18 cellular contexts compared by ENCODE assay signal in the genomic region with DNA sequence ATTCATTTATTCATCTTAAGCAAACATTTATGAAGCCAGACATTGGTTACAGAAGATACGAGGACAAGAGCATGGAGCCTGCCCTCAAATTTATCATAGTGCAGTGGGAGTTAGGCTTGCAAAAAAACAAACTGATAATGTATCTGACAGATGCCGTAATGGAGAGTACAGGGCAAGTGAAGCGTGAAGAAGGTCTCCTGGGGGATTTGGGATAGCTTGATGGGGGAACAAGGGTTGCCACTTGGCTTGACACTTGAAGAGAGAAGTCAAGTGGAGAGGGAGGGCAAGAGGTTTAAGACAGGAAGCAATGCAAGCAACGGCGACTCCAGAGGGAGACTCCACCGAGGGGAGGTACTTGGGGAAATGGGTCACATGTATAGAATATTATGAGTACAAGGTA.
"Had no signal": no experiment of that assay in that cellular context is flagged by ENCODE, and none has a peak within 500 bp of the region (broad histone marks: within the 10 kb centered on the region; RNA-seq: fewer than 3 reads in every experiment).

No MANE protein-coding gene starts in this region.

- H3K4me3 ChIP-seq: right lobe of liver, smooth muscle cell, upper lobe of right lung had no signal

- H3K27me3 Mint-ChIP-seq: activated T-cell treated with anti-CD3 and anti-CD28 coated beads, Interleukin-2, amount 50 U/mL, for 24 hours; progenitor cell of endocrine pancreas; stimulated activated naive CD8-positive, alpha-beta T cell treated with anti-CD3 and anti-CD28 coated beads, Interleukin-15, amount 100 ng/mL, for 72 hours had no signal

- H3K27me3 ChIP-seq: foreskin keratinocyte, right lobe of liver, upper lobe of right lung had no signal

- H3K27ac Mint-ChIP-seq: activated CD4-positive, alpha-beta memory T cell treated with anti-CD3 and anti-CD28 coated beads for 36 hours; activated CD4-positive, alpha-beta T cell treated with anti-CD3 and anti-CD28 coated beads for 36 hours; activated CD8-positive, alpha-beta memory T cell treated with anti-CD3 and anti-CD28 coated beads, Interleukin-2, amount 10 ng/mL, durations not matched to agents 7 days and 5 days; activated T-cell treated with anti-CD3 and anti-CD28 coated beads, Interleukin-2, amount 50 U/mL, for 24 hours; effector memory CD8-positive, alpha-beta T cell; natural killer cell treated with Interleukin-12 subunit alpha and Interleukin-12 subunit beta and Interleukin-15 and Interleukin-18, amount 100 ng/mL, for 72 hours; progenitor cell of endocrine pancreas; stimulated activated naive CD8-positive, alpha-beta T cell treated with anti-CD3 and anti-CD28 coated beads, Interleukin-15, amount 100 ng/mL, for 72 hours had no signal

- H3K9me3 ChIP-seq: right lobe of liver, upper lobe of right lung had no signal

- H3K4me1 Mint-ChIP-seq: activated CD4-positive, alpha-beta T cell treated with anti-CD3 and anti-CD28 coated beads for 36 hours; activated CD8-positive, alpha-beta memory T cell treated with anti-CD3 and anti-CD28 coated beads, Interleukin-2, amount 10 ng/mL, durations not matched to agents 7 days and 5 days; stimulated activated naive CD8-positive, alpha-beta T cell treated with anti-CD3 and anti-CD28 coated beads, Interleukin-15, amount 100 ng/mL, for 72 hours had no signal

- DNase-seq: activated CD4-positive, alpha-beta memory T cell treated with anti-CD3 and anti-CD28 coated beads for 36 hours; activated CD4-positive, alpha-beta T cell treated with anti-CD3 and anti-CD28 coated beads for 36 hours; activated CD8-positive, alpha-beta memory T cell treated with anti-CD3 and anti-CD28 coated beads, Interleukin-2, amount 10 ng/mL, durations not matched to agents 7 days and 5 days; activated effector memory CD4-positive, alpha-beta T cell treated with Interleukin-2 at 50 U/mL for 16 hours; activated naive CD4-positive, alpha-beta T cell treated with anti-CD3 and anti-CD28 coated beads, Interleukin-2, amount 50 U/mL, for 16 hours; activated T-cell treated with anti-CD3 and anti-CD28 coated beads, Interleukin-2, amount 50 U/mL, for 24 hours; dermis blood vessel endothelial cell; effector memory CD8-positive, alpha-beta T cell; foreskin keratinocyte; head of caudate nucleus; kidney glomerular epithelial cell; occipital lobe; right lobe of liver; stimulated activated naive CD8-positive, alpha-beta T cell treated with anti-CD3 and anti-CD28 coated beads, Interleukin-15, amount 100 ng/mL, for 72 hours; upper lobe of right lung had no signal

- H3K4me2 ChIP-seq: smooth muscle cell had no signal

- H3K36me3 ChIP-seq: right lobe of liver, upper lobe of right lung had no signal

- H3K36me3 Mint-ChIP-seq: activated CD4-positive, alpha-beta memory T cell treated with anti-CD3 and anti-CD28 coated beads for 36 hours; activated CD8-positive, alpha-beta memory T cell treated with anti-CD3 and anti-CD28 coated beads, Interleukin-2, amount 10 ng/mL, durations not matched to agents 7 days and 5 days; natural killer cell treated with Interleukin-12 subunit alpha and Interleukin-12 subunit beta and Interleukin-15 and Interleukin-18, amount 100 ng/mL, for 72 hours had no signal

- H3K9me3 Mint-ChIP-seq: activated CD4-positive, alpha-beta memory T cell treated with anti-CD3 and anti-CD28 coated beads for 36 hours; activated T-cell treated with anti-CD3 and anti-CD28 coated beads, Interleukin-2, amount 50 U/mL, for 24 hours; effector memory CD8-positive, alpha-beta T cell; natural killer cell treated with Interleukin-12 subunit alpha and Interleukin-12 subunit beta and Interleukin-15 and Interleukin-18, amount 100 ng/mL, for 72 hours; stimulated activated naive CD8-positive, alpha-beta T cell treated with anti-CD3 and anti-CD28 coated beads, Interleukin-15, amount 100 ng/mL, for 72 hours had no signal

- ATAC-seq: activated CD4-positive, alpha-beta T cell treated with anti-CD3 and anti-CD28 coated beads for 36 hours; activated CD8-positive, alpha-beta memory T cell treated with anti-CD3 and anti-CD28 coated beads, Interleukin-2, amount 10 ng/mL, durations not matched to agents 7 days and 5 days; effector memory CD8-positive, alpha-beta T cell; foreskin keratinocyte; natural killer cell treated with Interleukin-12 subunit alpha and Interleukin-12 subunit beta and Interleukin-15 and Interleukin-18, amount 100 ng/mL, for 72 hours; right lobe of liver; stimulated activated naive CD8-positive, alpha-beta T cell treated with anti-CD3 and anti-CD28 coated beads, Interleukin-15, amount 100 ng/mL, for 72 hours; upper lobe of right lung had no signal

- H3K4me3 Mint-ChIP-seq: activated CD4-positive, alpha-beta memory T cell treated with anti-CD3 and anti-CD28 coated beads for 36 hours; activated CD4-positive, alpha-beta T cell treated with anti-CD3 and anti-CD28 coated beads for 36 hours; activated CD8-positive, alpha-beta memory T cell treated with anti-CD3 and anti-CD28 coated beads, Interleukin-2, amount 10 ng/mL, durations not matched to agents 7 days and 5 days; activated T-cell treated with anti-CD3 and anti-CD28 coated beads, Interleukin-2, amount 50 U/mL, for 24 hours; effector memory CD8-positive, alpha-beta T cell; natural killer cell treated with Interleukin-12 subunit alpha and Interleukin-12 subunit beta and Interleukin-15 and Interleukin-18, amount 100 ng/mL, for 72 hours; stimulated activated naive CD8-positive, alpha-beta T cell treated with anti-CD3 and anti-CD28 coated beads, Interleukin-15, amount 100 ng/mL, for 72 hours had no signal

- H3K27ac ChIP-seq: foreskin keratinocyte, right lobe of liver, upper lobe of right lung had no signal

- H3K4me1 ChIP-seq: foreskin keratinocyte, right lobe of liver, upper lobe of right lung had no signal
